Comparison of ENCODE assay signal across 25 cellular contexts in genomic region chr14:72879431-72879830, GRCh38. TPM values are rescaled to one million over a fixed set of nuclear protein-coding genes. Genes with fewer than 3 reads are reported as not detected.
"Had no signal": no experiment of that assay in that cellular context is flagged by ENCODE, and none has a peak within 500 bp of the region (broad histone marks: within the 10 kb centered on the region; RNA-seq: fewer than 3 reads in every experiment).

No MANE protein-coding gene starts in this region.

- ATAC-seq: Right ventricle myocardium inferior had no signal

- H3K27ac ChIP-seq: PC-9, Peyer's patch, SJSA1, SK-N-MC had no signal

- H2AFZ ChIP-seq: PC-9 had no signal

- H3K4me3 ChIP-seq: MG63, PC-9, Peyer's patch, SJSA1, SK-N-MC had no signal

- H3K9me3 ChIP-seq: MG63, Peyer's patch, SJSA1 had no signal

- H3K36me3 ChIP-seq: MG63, Peyer's patch, SJSA1 had no signal

- H3K4me2 ChIP-seq: PC-9 had no signal

- DNase-seq: KBM-7, MG63, NCI-H1092, NCI-H1105 treated with DMSO at 0.1 percent for 48 hours, NCI-H1417 treated with DMSO at 0.1 percent for 48 hours, NCI-H146, NCI-H1694 treated with DMSO at 0.1 percent for 48 hours, NCI-H1930, NCI-H2081, NCI-H2107, NCI-H226, NCI-H446, NCI-H510A, NCI-H524 treated with DMSO at 0.1 percent for 48 hours, NCI-H69, NCI-H774, OCI-M1, PC-9, Peyer's patch, SIG-M5, SW 1271 had no signal

- H3K4me1 ChIP-seq: Peyer's patch had no signal

- H3K27me3 ChIP-seq: MG63, Peyer's patch, SJSA1 had no signal

RNA-seq across cellular contexts. Expression of gene DPF3, which starts 14.5 kb away (rescaled TPM):
- total RNA-seq: HT-29, PC-9 had no signal
